Comparison of ENCODE assay signal across 8 cellular contexts in genomic region chr2:152740743-152741328, GRCh38. TPM values are rescaled to one million over a fixed set of nuclear protein-coding genes. Genes with fewer than 3 reads are reported as not detected.
DNase-seq lines count a peak whose midpoint lies in the region; ATAC-seq, FAIRE-seq and TF ChIP-seq lines count a peak whose summit lies in the region.

No MANE protein-coding gene starts in this region.

- 21% methylated on average over 2 of the region's 2 CpGs for WGBS in body of pancreas, 2 donors

- CTCF ChIA-PET in activated naive CD4-positive, alpha-beta T cell treated with anti-CD3 and anti-CD28 coated beads, Interleukin-2, amount 10 ng/mL, durations not matched to agents 7 days and 5 days (lab: Charles Lee), result interaction anchor here (1.0 kb wide), 1 partner anchor 92 kb away, joined by 4 read pairs; no protein-coding TSS in a partner anchor

- H3K27ac Mint-ChIP-seq in activated naive CD4-positive, alpha-beta T cell treated with anti-CD3 and anti-CD28 coated beads, Interleukin-2, amount 10 ng/mL, durations not matched to agents 7 days and 5 days, result no peak overlapping the region

- H3K27ac ChIP-seq in body of pancreas, result no peak overlapping the region

- ATAC-seq in GM19043 (IDR thresholded peaks at IDR 0.05; ENCODE audit: low read depth, unreplicated experiment), result peak; percentile 88
- peak; percentile 92 for ATAC-seq in HG03159 (IDR thresholded peaks at IDR 0.05; ENCODE audit: unreplicated experiment)
- ATAC-seq in body of pancreas, result peak; percentile 60
- peak; percentile 94 for ATAC-seq in left lobe of liver

- no peaks in the 10 kb centered on the region for H3K9me3 ChIP-seq in body of pancreas

- H3K4me3 ChIP-seq in body of pancreas, result no peak overlapping the region

- no peaks in the 10 kb centered on the region for H3K4me1 ChIP-seq in body of pancreas

- H3K27me3 Mint-ChIP-seq in activated naive CD4-positive, alpha-beta T cell treated with anti-CD3 and anti-CD28 coated beads, Interleukin-2, amount 10 ng/mL, durations not matched to agents 7 days and 5 days, result no peaks in the 10 kb centered on the region

- no peak for DNase-seq in D721Med (ENCODE audit: insufficient read length, low spot score)
- peak; percentile 83 for DNase-seq in NCI-H2227 (lab: John Stamatoyannopoulos, UW; ENCODE audit: unreplicated experiment)
- no peak for DNase-seq in body of pancreas
- DNase-seq in left lobe of liver (ENCODE audit: low spot score), result no peak
- no peak for DNase-seq in posterior cingulate gyrus
- DNase-seq in activated naive CD4-positive, alpha-beta T cell treated with anti-CD3 and anti-CD28 coated beads, Interleukin-2, amount 10 ng/mL, durations not matched to agents 7 days and 5 days, result no peak

- TF ChIP-seq CTCF in D721Med (IDR thresholded peaks at IDR 0.05; ENCODE audit: insufficient read depth, missing control alignments) (peak; percentile 98), body of pancreas (IDR thresholded peaks at IDR 0.05) (peak; percentile 38 to 92 (median 81))

- H3K9me3 Mint-ChIP-seq in activated naive CD4-positive, alpha-beta T cell treated with anti-CD3 and anti-CD28 coated beads, Interleukin-2, amount 10 ng/mL, durations not matched to agents 7 days and 5 days, result no peaks in the 10 kb centered on the region

- no peaks in the 10 kb centered on the region for H3K27me3 ChIP-seq in body of pancreas

- TF ChIP-seq POLR2A in body of pancreas (IDR thresholded peaks at IDR 0.05), result no peak

- peaks cover 32% of the 10 kb centered on the region for H3K36me3 Mint-ChIP-seq in activated naive CD4-positive, alpha-beta T cell treated with anti-CD3 and anti-CD28 coated beads, Interleukin-2, amount 10 ng/mL, durations not matched to agents 7 days and 5 days

- no peaks in the 10 kb centered on the region for H3K4me1 Mint-ChIP-seq in activated naive CD4-positive, alpha-beta T cell treated with anti-CD3 and anti-CD28 coated beads, Interleukin-2, amount 10 ng/mL, durations not matched to agents 7 days and 5 days

- FAIRE-seq in D721Med (lab: Jason Lieb, UNC), result peak; percentile 38

- H3K4me3 Mint-ChIP-seq in activated naive CD4-positive, alpha-beta T cell treated with anti-CD3 and anti-CD28 coated beads, Interleukin-2, amount 10 ng/mL, durations not matched to agents 7 days and 5 days, result no peak overlapping the region

- H3K36me3 ChIP-seq in body of pancreas (replicated peaks in 1 of 2; ENCODE audit: insufficient read depth in 1 of 2, low read depth in 2 of 2), result no peaks in the 10 kb centered on the region

- intact Hi-C loops in body of pancreas (cut with DNase I) (no loop called here), posterior cingulate gyrus (cut with DNase I) (loop anchor here (5.0 to 10.0 kb wide), 2 partner anchors 564 to 774 kb away; partner anchors contain the start of gene STAM2)

RNA-seq across cellular contexts. Expression of gene ARL6IP6, which starts 22.4 kb away (rescaled TPM):
- total RNA-seq in body of pancreas, result 10 to 100 TPM in 1 of 2 donors, 1 to 10 TPM in 1; 8.3 to 12.2 TPM
- 2.2 TPM for total RNA-seq in left lobe of liver

RNA-seq across cellular contexts. Expression of gene PRPF40A, which starts 23.6 kb away (rescaled TPM):
- total RNA-seq in body of pancreas (10 to 100 TPM; 38.9 to 52.7 TPM), left lobe of liver (31.3 TPM)
